Comparison of ENCODE assay signal across 8 cellular contexts in the genomic region with DNA sequence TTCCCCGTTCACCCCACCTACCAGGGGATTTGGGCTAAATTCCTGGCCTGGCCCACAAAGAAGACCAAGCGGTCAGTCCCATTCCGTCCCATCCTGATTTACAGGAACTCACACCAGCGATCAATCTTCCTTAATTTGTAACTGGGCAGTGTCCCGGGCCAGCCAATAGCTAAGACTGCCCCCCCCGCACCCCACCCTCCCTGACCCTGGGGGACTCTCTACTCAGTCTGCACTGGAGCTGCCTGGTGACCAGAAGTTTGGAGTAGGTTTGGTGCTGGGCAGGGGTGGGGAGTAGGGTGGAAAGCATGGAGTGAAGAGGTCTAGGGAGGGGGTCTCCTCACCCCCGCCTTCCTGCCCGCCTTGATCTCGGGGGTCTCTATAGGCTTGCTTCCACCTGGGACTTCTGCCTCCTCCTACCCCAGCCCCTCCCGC. TPM values are rescaled to one million over a fixed set of nuclear protein-coding genes. Genes with fewer than 3 reads are reported as not detected.
DNase-seq lines count a peak whose midpoint lies in the region; ATAC-seq and TF ChIP-seq lines count a peak whose summit lies in the region.

A gene (plus strand): TSS at position 225 of the 432 bp plus-strand sequence. CDS start 586 bp downstream, outside the sequence.

- H3K9ac ChIP-seq in skeletal muscle tissue (ENCODE audit: low read depth in 1 of 3, low read length in 3 of 3) = peak within 1 kb of the TSS; percentile 41 to 61 (median 60)

- H3K36me3 ChIP-seq in GM23338 (ENCODE audit: insufficient read depth) (no peaks in the 10 kb centered on the region), kidney epithelial cell (ENCODE audit: control insufficient read depth, insufficient read depth, low read length) (no peaks in the 10 kb centered on the region), skeletal muscle tissue (ENCODE audit: control insufficient read depth in 3 of 3, insufficient read depth in 3 of 3, low read length in 3 of 3) (peaks cover 0 to 4% (median 0%) of the 10 kb centered on the region in 3 donors)

- H3K27ac Mint-ChIP-seq in GM23338 = peak within 1 kb of the TSS; percentile 92

- H3K4me3 Mint-ChIP-seq in GM23338 = peak within 1 kb of the TSS; percentile 81

- H3K9me3 Mint-ChIP-seq in GM23338 = no peaks in the 10 kb centered on the region

- H3K27ac ChIP-seq in GM23338 (ENCODE audit: low read depth) (peak within 1 kb of the TSS; percentile 92), skeletal muscle tissue (ENCODE audit: low read depth, low read length) (peak within 1 kb of the TSS; percentile 87)

- DNase-seq in GM23338 (ENCODE audit: low spot score) (peak; percentile 66), choroid plexus epithelial cell (ENCODE audit: low read depth) (peak; percentile 23), kidney epithelial cell (ENCODE audit: low read depth) (no peak), NCI-H524 (lab: John Stamatoyannopoulos, UW) (no peak), COLO829 (ENCODE audit: low spot score) (no peak), GM20000 (ENCODE audit: low spot score) (no peak)
- DNase-seq in stimulated activated naive CD4-positive, alpha-beta T cell treated with Interleukin-2 at 50 U/mL for 16 hours (lab: John Stamatoyannopoulos, UW) = no peak

- peak; percentile 64 for ATAC-seq in GM23338

- no peaks in the 10 kb centered on the region for H4K20me1 ChIP-seq in GM23338 (replicated peaks; ENCODE audit: insufficient read depth)

- H3K79me2 ChIP-seq in GM23338 (replicated peaks; ENCODE audit: insufficient read depth) = 0 out of 2 replicates have a peak, but pooled peaks cover 3% of the 10 kb centered on the region

- H3K36me3 Mint-ChIP-seq in GM23338 (ENCODE audit: low read depth) = peaks cover 27% of the 10 kb centered on the region

- no peak for TF ChIP-seq CTCF in GM23338 (conservative IDR thresholded peaks at IDR 0.05; ENCODE audit: low read depth in 2 of 2)
- TF ChIP-seq CTCF in choroid plexus epithelial cell (conservative IDR thresholded peaks at IDR 0.05; ENCODE audit: low read depth, low read length) = no peak
- TF ChIP-seq CTCF in kidney epithelial cell (IDR thresholded peaks at IDR 0.05; ENCODE audit: insufficient read depth, low read length, poor library complexity, severe bottlenecking) = no peak
- no peak for TF ChIP-seq CTCF in GM20000 (IDR thresholded peaks at IDR 0.05; ENCODE audit: extremely low read depth, missing control alignments)

- H3K4me3 ChIP-seq in GM23338 = peak within 1 kb of the TSS; percentile 64
- peak within 1 kb of the TSS; percentile 67 for H3K4me3 ChIP-seq in choroid plexus epithelial cell (ENCODE audit: low read depth, low read length)
- H3K4me3 ChIP-seq in kidney epithelial cell (ENCODE audit: low read depth, low read length) = peak within 1 kb of the TSS; percentile 37
- H3K4me3 ChIP-seq in skeletal muscle tissue (ENCODE audit: low read length in 3 of 3) = peak within 1 kb of the TSS; percentile 53 to 73 (median 66)

- peaks cover 11% of the 10 kb centered on the region for H3K4me1 ChIP-seq in GM23338 (ENCODE audit: insufficient read depth)
- H3K4me1 ChIP-seq in skeletal muscle tissue (ENCODE audit: control insufficient read depth in 3 of 3, insufficient read depth in 3 of 3, low read length in 3 of 3) = peaks cover 0 to 9% (median 0%) of the 10 kb centered on the region in 3 donors

- no peaks in the 10 kb centered on the region for H3K9me3 ChIP-seq in skeletal muscle tissue (ENCODE audit: control insufficient read depth in 3 of 3, low read length in 3 of 3)

- no peaks in the 10 kb centered on the region for H3K9me2 ChIP-seq in GM23338 (ENCODE audit: insufficient read depth)

- peaks cover 17% of the 10 kb centered on the region for H3F3A ChIP-seq in GM23338 (replicated peaks; ENCODE audit: low read depth)

- H3K27me3 ChIP-seq in GM23338 (ENCODE audit: insufficient read depth) = no peaks in the 10 kb centered on the region
- peaks cover 8% of the 10 kb centered on the region for H3K27me3 ChIP-seq in kidney epithelial cell (ENCODE audit: control insufficient read depth, insufficient read depth, low read length)
- H3K27me3 ChIP-seq in skeletal muscle tissue (ENCODE audit: control insufficient read depth in 3 of 3, insufficient read depth in 3 of 3, low read length in 3 of 3) = peaks cover 0 to 10% (median 4%) of the 10 kb centered on the region in 3 donors

- peaks cover 38% of the 10 kb centered on the region for H3K4me1 Mint-ChIP-seq in GM23338

- H2AFZ ChIP-seq in GM23338 = peak within 1 kb of the TSS; percentile 96

- H3K27me3 Mint-ChIP-seq in GM23338 (ENCODE audit: insufficient read depth, low read depth, poor library complexity) = peaks cover 18% of the 10 kb centered on the region

- peak within 1 kb of the TSS; percentile 93 for H3K4me2 ChIP-seq in GM23338

TF ChIP-seq in GM23338, 12 proteins besides CTCF, POLR2A, EP300 and RAD21:
- TF ChIP-seq CREB1 (CRISPR knock-in tag; IDR thresholded peaks at IDR 0.05; ENCODE audit: low read depth) (no peak), POLR2AphosphoS5 (IDR thresholded peaks at IDR 0.05; ENCODE audit: low read depth) (peak; percentile 20; the same call in 1 of the 2 replicates)

RNA-seq across cellular contexts. Expression of the gene that starts here (rescaled TPM):
- total RNA-seq in GM23338 (2014; rRNA removed; shearing (Covaris generic)) = 40.8 and 42.3 TPM in 2 replicates
- polyA plus RNA-seq in GM23338 (2016; fragmentation: Nextera tagmentation; extraction: Ambion mirVana) = 49.8 and 54.7 TPM in 2 replicates
- 18.2 and 21.6 TPM in 2 replicates for total RNA-seq in kidney epithelial cell
- 15.1 TPM for total RNA-seq in skeletal muscle tissue

Comparison
In these comparisons a context has a peak if more than half of its experiments do, and no peak if none do; other contexts are left out.
1. DNase-seq: peak in GM23338 (single experiment) and choroid plexus epithelial cell (single experiment); none in kidney epithelial cell (single experiment), NCI-H524 (0 of 2), stimulated activated naive CD4-positive, alpha-beta T cell treated with Interleukin-2 at 50 U/mL for 16 hours (single experiment), COLO829 (single experiment) and GM20000 (single experiment).
2. Peak in every context shown above with its lines, with median percentiles within 50 percentile points of each other: H3K4me3 ChIP-seq.